ENCODE assay signal across 31 cellular contexts in the genomic region with DNA sequence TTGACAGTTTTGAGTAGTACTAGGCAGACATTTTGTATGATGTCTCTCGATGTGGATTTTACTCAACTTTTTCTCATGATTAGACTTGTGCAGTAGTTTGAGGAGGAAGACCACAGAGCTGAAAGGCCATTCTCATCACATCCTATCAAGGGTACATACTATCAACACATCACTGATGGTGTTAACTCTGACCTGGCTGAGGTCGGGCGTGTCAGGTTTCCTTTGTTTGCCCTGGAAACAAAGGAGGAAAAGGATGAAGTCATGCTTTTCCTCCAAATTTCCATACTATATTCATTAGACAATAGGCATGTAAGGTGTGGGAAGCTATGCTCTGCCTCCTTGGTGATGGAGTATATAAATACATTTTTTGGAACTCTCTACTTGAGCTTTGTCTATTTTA.
"Had no signal": no experiment of that assay in that cellular context is flagged by ENCODE, and none has a peak within 500 bp of the region (broad histone marks: within the 10 kb centered on the region; RNA-seq: fewer than 3 reads in every experiment).

No MANE protein-coding gene starts in this region.

- H3K36me3 ChIP-seq: brain microvascular endothelial cell, esophagus muscularis mucosa, gastroesophageal sphincter, WERI-Rb-1 had no signal

- H3K9me3 ChIP-seq: esophagus muscularis mucosa, gastroesophageal sphincter had no signal

- H3K4me3 ChIP-seq: dorsolateral prefrontal cortex, esophagus muscularis mucosa, gastroesophageal sphincter had no signal

- H3K27me3 ChIP-seq: brain microvascular endothelial cell, dorsolateral prefrontal cortex, esophagus muscularis mucosa, gastroesophageal sphincter had no signal

- H3K4me1 ChIP-seq: gastroesophageal sphincter had no signal

- ATAC-seq: activated CD4-positive, CD25-positive, alpha-beta regulatory T cell treated with anti-CD3 and anti-CD28 coated beads, Interleukin-2, amount 50 U/mL, for 24 hours; activated CD8-positive, alpha-beta T cell treated with anti-CD3 and anti-CD28 coated beads for 36 hours; activated T-cell treated with anti-CD3 and anti-CD28 coated beads, Interleukin-2, amount 50 U/mL, for 4 hours; activated T-helper 17 cell treated with anti-CD3 and anti-CD28 coated beads, Interleukin-2, amount 50 U/mL, for 72 hours; gastroesophageal sphincter; T-helper 17 cell had no signal

- H3K27ac ChIP-seq: brain microvascular endothelial cell, dorsolateral prefrontal cortex, esophagus muscularis mucosa, gastroesophageal sphincter, WERI-Rb-1 had no signal

- DNase-seq: activated B cell treated with CpG ODN at 0.5 μM for 24 hours; activated CD4-positive, alpha-beta T cell treated with anti-CD3 and anti-CD28 coated beads for 48 hours; activated CD4-positive, alpha-beta T cell treated with anti-CD3 and anti-CD28 coated beads, Interleukin-2, amount 50 U/mL, for 1 hour; activated CD4-positive, alpha-beta T cell treated with anti-CD3 and anti-CD28 coated beads, Interleukin-2, amount 50 U/mL, for 48 hours; activated CD8-positive, alpha-beta memory T cell treated with anti-CD3 and anti-CD28 coated beads for 24 hours; activated CD8-positive, alpha-beta T cell treated with anti-CD3 and anti-CD28 coated beads for 36 hours; activated effector memory CD4-positive, alpha-beta T cell treated with Interleukin-2 at 50 U/mL for 16 hours; activated gamma-delta T cell treated with Interleukin-2 at 50 U/mL for 16 hours; activated naive CD4-positive, alpha-beta T cell treated with anti-CD3 and anti-CD28 coated beads, Interleukin-2, amount 50 U/mL, for 16 hours; activated naive CD4-positive, alpha-beta T cell treated with Interleukin-2 at 50 U/mL for 16 hours; activated T-cell treated with anti-CD3 and anti-CD28 coated beads, Interleukin-2, amount 50 U/mL, for 4 hours; amniotic stem cell; anterior cingulate cortex; brain microvascular endothelial cell; caudate nucleus; cortex of kidney; dorsolateral prefrontal cortex; effector memory CD4-positive, alpha-beta T cell; endodermal cell; erythroblast; foreskin melanocyte; head of caudate nucleus; hippocampal formation; T-helper 1 cell; T-helper 17 cell; T1000; WERI-Rb-1 had no signal
